17 cellular contexts compared by ENCODE assay signal in the genomic region with DNA sequence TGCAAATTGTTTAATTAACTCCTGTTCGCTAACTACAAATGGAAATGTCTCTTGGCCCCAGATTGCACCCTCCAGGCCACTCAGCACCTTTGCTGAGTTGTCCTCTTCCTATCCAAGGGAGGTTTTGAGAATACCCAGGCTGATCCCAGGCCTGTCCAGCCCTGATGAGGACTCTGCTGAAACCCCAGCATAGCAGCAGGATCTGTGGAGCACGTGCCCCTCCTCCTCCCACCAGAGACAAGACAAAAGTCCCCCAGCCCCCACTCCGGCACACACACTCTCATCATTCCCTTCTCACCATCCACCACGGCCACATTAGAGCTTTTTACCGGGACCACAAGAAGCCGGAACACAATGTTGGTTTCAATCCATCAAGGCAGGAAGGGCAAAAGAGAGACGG.
DNase-seq lines count a peak whose midpoint lies in the region; ATAC-seq and TF ChIP-seq lines count a peak whose summit lies in the region.
"Had no signal": no experiment of that assay in that cellular context is flagged by ENCODE, and none has a peak within 500 bp of the region (broad histone marks: within the 10 kb centered on the region; RNA-seq: fewer than 3 reads in every experiment).

No MANE protein-coding gene starts in this region.

- H3K9me3 ChIP-seq in ascending aorta (no peaks in the 10 kb centered on the region), esophagus squamous epithelium (no peaks in the 10 kb centered on the region), psoas muscle (no peaks in the 10 kb centered on the region), tibial nerve (no peaks in the 10 kb centered on the region), mammary epithelial cell (replicated peaks; ENCODE audit: insufficient read depth, low read length) (no peaks in the 10 kb centered on the region)
- H3K9me3 ChIP-seq: SJSA1, thyroid gland had no signal

- dilution Hi-C loops in mammary epithelial cell (cut with HindIII; ENCODE audit: low sequenced_read_pairs): no loop called here

- peaks cover 69 to 84% of the 10 kb centered on the region in 2 donors for H3K36me3 ChIP-seq in ascending aorta
- H3K36me3 ChIP-seq in esophagus squamous epithelium: peaks cover 5 to 59% (median 13%) of the 10 kb centered on the region in 3 donors
- peaks cover 0 to 64% of the 10 kb centered on the region in 2 donors for H3K36me3 ChIP-seq in psoas muscle (ENCODE audit: insufficient read depth in 1 of 2, low read depth in 1 of 2)
- H3K36me3 ChIP-seq in tibial nerve: peaks cover 0 to 37% (median 3%) of the 10 kb centered on the region in 3 donors
- H3K36me3 ChIP-seq in mammary epithelial cell (ENCODE audit: insufficient read depth, low read length): no peaks in the 10 kb centered on the region

- peaks cover 71 to 98% of the 10 kb centered on the region in 2 donors for H3K4me1 ChIP-seq in ascending aorta
- H3K4me1 ChIP-seq in esophagus squamous epithelium: peaks cover 43 to 97% (median 55%) of the 10 kb centered on the region in 3 donors
- peaks cover 87% of the 10 kb centered on the region for H3K4me1 ChIP-seq in psoas muscle
- H3K4me1 ChIP-seq in tibial nerve: peaks cover 4 to 100% (median 66%) of the 10 kb centered on the region in 4 donors
- H3K4me1 ChIP-seq in mammary epithelial cell (ENCODE audit: insufficient read depth, low read length): peaks cover 26% of the 10 kb centered on the region

- no peak overlapping the region for H2AFZ ChIP-seq in mammary epithelial cell (ENCODE audit: low read depth, low read length)

- DNase-seq in ascending aorta (ENCODE audit: low spot score in 2 of 2) (no peak), esophagus squamous epithelium (lab: John Stamatoyannopoulos, UW) (no peak), psoas muscle (peak in 1 of 2 donors; percentile 45), tibial nerve (ENCODE audit: low spot score in 2 of 2) (no peak), DMS53 treated with DMSO at 0.1 percent for 48 hours (lab: John Stamatoyannopoulos, UW; ENCODE audit: unreplicated experiment) (no peak), mammary epithelial cell (no peak), NCI-H146 treated with DMSO at 0.1 percent for 48 hours (lab: John Stamatoyannopoulos, UW; ENCODE audit: unreplicated experiment) (no peak)
- DNase-seq: central memory CD4-positive, alpha-beta T cell; effector memory CD8-positive, alpha-beta T cell; NCI-H1417; NCI-H774; PC-3; stimulated activated CD8-positive, alpha-beta memory T cell treated with anti-CD3 and anti-CD28 coated beads, Interleukin-4, amount 100 ng/mL, for 48 hours; T-helper 9 cell; thyroid gland had no signal

- peak overlapping the region; percentile 69 to 80 for H3K27ac ChIP-seq in ascending aorta
- H3K27ac ChIP-seq in esophagus squamous epithelium: peak overlapping the region in 3 of 4 donors; percentile 66 to 86 (median 71)
- H3K27ac ChIP-seq in psoas muscle: peak overlapping the region; percentile 89
- H3K27ac ChIP-seq in tibial nerve: peak overlapping the region in 3 of 4 donors; percentile 9 to 89 (median 83)
- no peak overlapping the region for H3K27ac ChIP-seq in mammary epithelial cell (ENCODE audit: insufficient read depth, low read depth, low read length)
- H3K27ac ChIP-seq: SJSA1 had no signal

- no peak for ATAC-seq in psoas muscle
- ATAC-seq: effector memory CD8-positive, alpha-beta T cell; PC-3 had no signal

- H3K9ac ChIP-seq in mammary epithelial cell (ENCODE audit: insufficient read depth, low read length): no peak overlapping the region

- TF ChIP-seq EP300 in tibial nerve (IDR thresholded peaks at IDR 0.05): no peak

- BruUV-seq in mammary epithelial cell (replicated peaks; lab: Mats Ljungman, UMichigan): no TSS peak

- H3K4me3 ChIP-seq in ascending aorta (no peak overlapping the region), esophagus squamous epithelium (no peak overlapping the region), psoas muscle (peak overlapping the region; percentile 66), tibial nerve (no peak overlapping the region), mammary epithelial cell (replicated peaks in 1 of 3; ENCODE audit: insufficient read depth in 1 of 3, low read depth in 2 of 3, low read length in 3 of 3) (no peak overlapping the region)
- H3K4me3 ChIP-seq: SJSA1, skin epidermis, thyroid gland had no signal

- CTCF ChIA-PET in mammary epithelial cell (lab: Charles Lee; ENCODE audit: low non-redundant PET): no interaction called here

- TF ChIP-seq POLR2A in esophagus squamous epithelium (IDR thresholded peaks at IDR 0.05) (no peak), tibial nerve (IDR thresholded peaks at IDR 0.05) (no peak)

- in situ Hi-C loops in mammary epithelial cell (cut with MboI; ENCODE audit: low sequenced_read_pairs in 2 of 2): no loop called here

- no peaks in the 10 kb centered on the region for H4K20me1 ChIP-seq in mammary epithelial cell (ENCODE audit: insufficient read depth, low read length)

- intact Hi-C loops in ascending aorta (cut with DNase I): no loop called here
- intact Hi-C loops in esophagus squamous epithelium (cut with DNase I): no loop called here
- intact Hi-C loops in psoas muscle (cut with DNase I): no loop called here
- intact Hi-C loops in mammary epithelial cell (cut with micrococcal nuclease): no loop called here

- TF ChIP-seq CTCF in ascending aorta (IDR thresholded peaks at IDR 0.05) (no peak), esophagus squamous epithelium (IDR thresholded peaks at IDR 0.05) (no peak), psoas muscle (IDR thresholded peaks at IDR 0.05) (no peak), tibial nerve (IDR thresholded peaks at IDR 0.05) (no peak), mammary epithelial cell (conservative IDR thresholded peaks at IDR 0.05 in 1 of 2, IDR thresholded peaks at IDR 0.05 in 1 of 2; ENCODE audit: extremely low read depth in 1 of 2, insufficient read depth in 1 of 2, low read depth in 1 of 2, low read length in 2 of 2) (no peak)

- no peaks in the 10 kb centered on the region for H3K79me2 ChIP-seq in mammary epithelial cell (ENCODE audit: insufficient read depth, low read length)

- no peak overlapping the region for H3K4me2 ChIP-seq in mammary epithelial cell (ENCODE audit: insufficient read depth, low read depth, low read length)

- WGBS in esophagus squamous epithelium, 2 donors: 76 to 93% methylated on average over 2 to 6 of the region's 7 CpGs
- WGBS in psoas muscle, 3 donors: 41 to 48% (median 42%) methylated on average over 7 of the region's 7 CpGs
- 48 to 57% methylated on average over 7 of the region's 7 CpGs for WGBS in tibial nerve, 2 donors
- WGBS in mammary epithelial cell (ENCODE audit: low coverage, missing lambda C conversion rate): 98% methylated on average over 6 of the region's 7 CpGs

- H3K27me3 ChIP-seq in ascending aorta (no peaks in the 10 kb centered on the region), esophagus squamous epithelium (no peaks in the 10 kb centered on the region), psoas muscle (ENCODE audit: insufficient read depth in 3 of 3, low read length in 2 of 3) (no peaks in the 10 kb centered on the region), tibial nerve (no peaks in the 10 kb centered on the region), mammary epithelial cell (ENCODE audit: insufficient read depth, low read length) (no peaks in the 10 kb centered on the region)
- H3K27me3 ChIP-seq: SJSA1, thyroid gland had no signal
